15 cellular contexts compared by ENCODE assay signal in the genomic region with DNA sequence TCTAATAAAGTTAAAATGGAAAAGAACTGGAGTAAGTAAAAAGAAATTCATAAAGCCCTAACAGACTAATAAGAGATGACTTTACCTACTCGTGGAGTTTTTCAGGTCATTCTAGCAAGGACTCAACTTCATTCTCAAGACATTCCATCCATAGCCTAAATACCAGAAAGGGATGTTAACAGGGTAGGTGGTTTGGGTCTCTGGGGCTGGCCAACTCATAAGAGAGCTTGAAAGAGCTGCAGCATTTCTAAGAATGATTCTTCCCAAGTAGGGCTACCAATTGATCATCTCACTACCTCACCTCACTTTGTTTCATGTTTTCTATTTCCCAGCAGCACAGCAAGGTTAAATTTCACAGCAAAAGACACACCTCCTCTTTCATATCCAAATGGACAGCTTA.
"Had no signal": no experiment of that assay in that cellular context is flagged by ENCODE, and none has a peak within 500 bp of the region (broad histone marks: within the 10 kb centered on the region; RNA-seq: fewer than 3 reads in every experiment).

No MANE protein-coding gene starts in this region.

- H3K4me3 Mint-ChIP-seq: activated naive CD8-positive, alpha-beta T cell treated with anti-CD3 and anti-CD28 coated beads, Interleukin-2, amount 10 ng/mL, durations not matched to agents 7 days and 5 days; immature natural killer cell; neural crest cell; T-cell had no signal

- DNase-seq: activated naive CD8-positive, alpha-beta T cell treated with anti-CD3 and anti-CD28 coated beads, Interleukin-2, amount 10 ng/mL, durations not matched to agents 7 days and 5 days; brain microvascular endothelial cell; central memory CD4-positive, alpha-beta T cell; dorsolateral prefrontal cortex; immature natural killer cell; kidney glomerular epithelial cell; left ventricle myocardium inferior; mammary epithelial cell; retina; Right ventricle myocardium superior; stimulated activated CD8-positive, alpha-beta memory T cell treated with anti-CD3 and anti-CD28 coated beads, Interleukin-4, amount 100 ng/mL, for 48 hours; stimulated activated naive CD4-positive, alpha-beta T cell treated with Interleukin-2 at 50 U/mL for 16 hours; T-cell; T1000 had no signal

- H3K27me3 Mint-ChIP-seq: activated naive CD8-positive, alpha-beta T cell treated with anti-CD3 and anti-CD28 coated beads, Interleukin-2, amount 10 ng/mL, durations not matched to agents 7 days and 5 days; T-cell had no signal

- H3K36me3 Mint-ChIP-seq: T-cell had no signal

- H3K4me1 Mint-ChIP-seq: immature natural killer cell had no signal

- ATAC-seq: T-cell had no signal

- H3K27ac Mint-ChIP-seq: activated naive CD8-positive, alpha-beta T cell treated with anti-CD3 and anti-CD28 coated beads, Interleukin-2, amount 10 ng/mL, durations not matched to agents 7 days and 5 days; immature natural killer cell; T-cell had no signal

- H3K9me3 Mint-ChIP-seq: activated naive CD8-positive, alpha-beta T cell treated with anti-CD3 and anti-CD28 coated beads, Interleukin-2, amount 10 ng/mL, durations not matched to agents 7 days and 5 days; immature natural killer cell; T-cell had no signal
